7 cellular contexts compared by ENCODE assay signal in genomic region chr19:46495789-46496099, GRCh38. TPM values are rescaled to one million over a fixed set of nuclear protein-coding genes. Genes with fewer than 3 reads are reported as not detected.
DNase-seq lines count a peak whose midpoint lies in the region; ATAC-seq and TF ChIP-seq lines count a peak whose summit lies in the region.

Gene PNMA8B, minus strand, starts transcription at chr19:46495867. Its CDS starts 402 bp downstream, at chr19:46495465.

- peaks cover 49% of the 10 kb centered on the region for H3K27me3 ChIP-seq in HUES64 (ENCODE audit: insufficient read depth, low read length)
- peaks cover 48% of the 10 kb centered on the region for H3K27me3 ChIP-seq in ectodermal cell (ENCODE audit: control insufficient read depth, insufficient read depth, low read length, poor library complexity, severe bottlenecking)
- peaks cover 23 to 33% of the 10 kb centered on the region in 2 experiments for H3K27me3 ChIP-seq in mesenchymal stem cell (ENCODE audit: control insufficient read depth in 1 of 2, insufficient read depth in 1 of 2, low read length in 2 of 2)
- H3K27me3 ChIP-seq in testis: no peaks in the 10 kb centered on the region

- peak within 1 kb of the TSS; percentile 58 to 90 for H3K18ac ChIP-seq in mesenchymal stem cell (ENCODE audit: low read depth in 1 of 2, low read length in 2 of 2)

- no peak within 1 kb of the TSS for H2BK12ac ChIP-seq in mesenchymal stem cell (ENCODE audit: low read length in 2 of 2)

- H3K9ac ChIP-seq in HUES64 (ENCODE audit: low read depth, low read length) (no peak within 1 kb of the TSS), mesenchymal stem cell (ENCODE audit: low read length) (peak within 1 kb of the TSS; percentile 61)

- H3K4me3 ChIP-seq in HUES64 (ENCODE audit: low read length) (peak within 1 kb of the TSS; percentile 59), ectodermal cell (ENCODE audit: insufficient read depth, low read depth, low read length) (peak within 1 kb of the TSS; percentile 45), mesenchymal stem cell (ENCODE audit: insufficient read depth in 1 of 2, low read depth in 1 of 2, low read length in 2 of 2) (peak within 1 kb of the TSS; percentile 50 to 70), testis (peak within 1 kb of the TSS; percentile 33 to 52)

- peak within 1 kb of the TSS; percentile 98 for H4K8ac ChIP-seq in mesenchymal stem cell (ENCODE audit: low read length)

- no peaks in the 10 kb centered on the region for H3K79me1 ChIP-seq in mesenchymal stem cell (replicated peaks; ENCODE audit: low read length, poor library complexity, severe bottlenecking)

- TF ChIP-seq POLR2A in testis (IDR thresholded peaks at IDR 0.05): no peak

- H3K4ac ChIP-seq in mesenchymal stem cell (ENCODE audit: low read depth in 1 of 2, low read length in 2 of 2): peak within 1 kb of the TSS; percentile 29 to 75

- TF ChIP-seq CTCF in testis (IDR thresholded peaks at IDR 0.05): peak in 1 of 3 experiments; percentile 17

- 1% methylated on average over 29 of the region's 29 CpGs for whole genome bisulfite sequencing in HUES64
- 0% methylated on average over 29 of the region's 29 CpGs for WGBS in ectodermal cell, 2 experiments
- WGBS in mesenchymal stem cell: 2% methylated on average over 23 of the region's 29 CpGs
- 17% methylated on average over 29 of the region's 29 CpGs; no CpG with 5 or more reads in 1 of the 2 donors for WGBS in testis, 2 donors

- peak within 1 kb of the TSS; percentile 21 for H2BK15ac ChIP-seq in mesenchymal stem cell (ENCODE audit: low read depth, poor library complexity, severe bottlenecking)

- H2BK5ac ChIP-seq in mesenchymal stem cell (ENCODE audit: low read depth, low read length, poor library complexity, severe bottlenecking): no peak within 1 kb of the TSS

- no peaks in the 10 kb centered on the region for H3K9me3 ChIP-seq in HUES64 (ENCODE audit: insufficient read depth, low read depth, low read length)
- H3K9me3 ChIP-seq in ectodermal cell (ENCODE audit: control insufficient read depth, low read length): no peaks in the 10 kb centered on the region
- H3K9me3 ChIP-seq in mesenchymal stem cell (ENCODE audit: control insufficient read depth, low read length): no peaks in the 10 kb centered on the region
- H3K9me3 ChIP-seq in testis: no peaks in the 10 kb centered on the region

- H2AFZ ChIP-seq in mesenchymal stem cell (ENCODE audit: low read depth, low read length): peak within 1 kb of the TSS; percentile 92

- DNase-seq in SK-N-DZ (ENCODE audit: low spot score) (peak; percentile 86), mesenchymal stem cell (peak; percentile 67), testis (peak; percentile 86), NCI-H2081 (lab: John Stamatoyannopoulos, UW) (no peak)

- H3K4me1 ChIP-seq in HUES64 (ENCODE audit: insufficient read depth, low read length): peaks cover 12% of the 10 kb centered on the region
- peaks cover 25% of the 10 kb centered on the region for H3K4me1 ChIP-seq in ectodermal cell (ENCODE audit: control insufficient read depth, insufficient read depth, low read length)
- H3K4me1 ChIP-seq in mesenchymal stem cell (ENCODE audit: control insufficient read depth, insufficient read depth, low read depth, low read length): peaks cover 17% of the 10 kb centered on the region
- H3K4me1 ChIP-seq in testis: peaks cover 20% of the 10 kb centered on the region

- H2AK5ac ChIP-seq in mesenchymal stem cell (ENCODE audit: low read length, severe bottlenecking): no peak within 1 kb of the TSS

- H3K23ac ChIP-seq in mesenchymal stem cell (ENCODE audit: low read length in 2 of 2): no peak within 1 kb of the TSS

- ATAC-seq in HG03457 (IDR thresholded peaks at IDR 0.05; ENCODE audit: unreplicated experiment): no peak

- H4K91ac ChIP-seq in mesenchymal stem cell (ENCODE audit: low read length): peak within 1 kb of the TSS; percentile 77

- intact Hi-C loops in testis (cut with DNase I; ENCODE audit: low total_unique reads): loop anchor here (10.0 kb wide), 1 partner anchor 211 kb away; no protein-coding TSS in a partner anchor

- no peaks in the 10 kb centered on the region for H3K36me3 ChIP-seq in HUES64 (ENCODE audit: insufficient read depth, low read length)
- H3K36me3 ChIP-seq in ectodermal cell (ENCODE audit: control insufficient read depth, insufficient read depth, low read length): no peaks in the 10 kb centered on the region
- no peaks in the 10 kb centered on the region for H3K36me3 ChIP-seq in mesenchymal stem cell (ENCODE audit: control insufficient read depth in 1 of 2, insufficient read depth in 2 of 2, low read depth in 1 of 2, low read length in 2 of 2)
- no peaks in the 10 kb centered on the region for H3K36me3 ChIP-seq in testis (ENCODE audit: low read depth, missing control alignments)

- peak within 1 kb of the TSS; percentile 11 for H2BK120ac ChIP-seq in mesenchymal stem cell (ENCODE audit: low read depth, low read length)

- H3K14ac ChIP-seq in mesenchymal stem cell (ENCODE audit: low read length in 2 of 2): peak within 1 kb of the TSS in 1 of 2 experiments; percentile 50

- peak within 1 kb of the TSS; percentile 81 for H3K4me2 ChIP-seq in mesenchymal stem cell (ENCODE audit: low read length, poor library complexity, severe bottlenecking)

- H3K27ac ChIP-seq in HUES64 (ENCODE audit: low read depth, low read length) (no peak within 1 kb of the TSS), ectodermal cell (ENCODE audit: insufficient read depth, low read depth, low read length, poor library complexity, severe bottlenecking) (no peak within 1 kb of the TSS), mesenchymal stem cell (ENCODE audit: low read length, poor library complexity, severe bottlenecking) (no peak within 1 kb of the TSS), testis (no peak within 1 kb of the TSS)

RNA-seq across cellular contexts. Expression of gene PNMA8B, which starts in this region (rescaled TPM):
- polyA plus RNA-seq in HUES64 (2013, experiment 1 of 2): 1.00 TPM
- 1.6 TPM for polyA plus RNA-seq in HUES64 (2013, experiment 2 of 2)
- 0.30 and 1.0 TPM in 2 replicates for polyA plus RNA-seq in SK-N-DZ (2014; cell fraction: cytosol; rRNA removed)
- 0.52 and 1.0 TPM in 2 replicates for polyA plus RNA-seq in SK-N-DZ (2014; cell fraction: nucleus; rRNA removed)
- polyA plus RNA-seq in ectodermal cell (2013, experiment 1 of 4): 2.2 TPM
- 2.0 TPM for polyA plus RNA-seq in ectodermal cell (2013, experiment 2 of 4)
- 2.1 TPM for polyA plus RNA-seq in ectodermal cell (2013, experiment 3 of 4)
- polyA plus RNA-seq in ectodermal cell (2013, experiment 4 of 4): 2.4 TPM
- 0.86 TPM for polyA plus RNA-seq in mesenchymal stem cell (2013, experiment 1 of 2)
- polyA plus RNA-seq in mesenchymal stem cell (2013, experiment 2 of 2): 0.88 TPM
- total RNA-seq in testis: 1 to 10 TPM; 3.1 TPM
- polyA plus RNA-seq in testis (ENCODE audit: insufficient read depth, low read depth, low replicate concordance): 1.6 TPM

Comparison
In these comparisons a context has a peak if more than half of its experiments do, and no peak if none do; other contexts are left out.
1. DNase-seq: peak in SK-N-DZ (single experiment), mesenchymal stem cell (single experiment) and testis (single experiment); none in NCI-H2081 (0 of 2).
2. Peak in every context shown above with its lines, with median percentiles within 50 percentile points of each other: H3K4me3 ChIP-seq.